8 cellular contexts compared by ENCODE assay signal in the genomic region with DNA sequence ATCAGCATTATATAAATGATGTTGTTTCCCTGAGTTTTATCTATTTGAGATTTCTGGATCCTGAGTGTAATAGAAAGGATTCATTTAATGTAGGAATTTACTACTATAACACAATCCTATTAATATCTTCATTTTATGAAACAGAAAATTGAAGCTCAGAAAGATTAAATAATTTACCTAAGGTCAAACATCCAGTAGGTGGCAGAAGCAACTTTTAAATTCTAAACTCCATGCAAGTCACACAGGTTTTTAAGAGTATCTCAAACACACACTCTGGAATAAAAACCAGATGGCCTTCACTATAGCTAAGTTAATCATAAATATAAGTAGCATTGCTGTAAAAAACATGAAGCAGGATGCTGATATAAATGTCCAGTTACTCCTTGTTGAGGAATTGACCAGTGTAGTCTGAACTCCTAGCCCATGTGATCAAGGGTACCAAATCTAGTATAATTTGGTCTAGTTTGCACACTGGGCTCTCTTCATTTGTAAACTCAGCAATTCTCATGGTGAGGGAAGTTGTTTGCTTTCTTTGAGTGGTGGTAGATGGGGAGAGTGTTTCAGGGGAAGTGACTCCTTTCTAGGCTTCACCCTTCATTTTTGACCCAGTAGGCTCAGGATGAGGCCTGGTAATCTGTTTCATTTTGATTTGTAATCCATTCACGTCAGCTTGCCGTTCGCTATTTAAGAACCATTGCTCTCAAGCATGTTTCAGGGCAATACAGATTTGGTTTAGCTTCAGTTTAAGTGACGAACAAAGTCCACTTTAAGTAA. TPM values are rescaled to one million over a fixed set of nuclear protein-coding genes. Genes with fewer than 3 reads are reported as not detected.
DNase-seq lines count a peak whose midpoint lies in the region; ATAC-seq and TF ChIP-seq lines count a peak whose summit lies in the region.

No MANE protein-coding gene starts in this region.

- H3K27ac ChIP-seq in brain microvascular endothelial cell: no peak overlapping the region

- H3K4me3 Mint-ChIP-seq in stimulated activated effector memory CD8-positive, alpha-beta T cell treated with anti-CD3 and anti-CD28 coated beads, Interleukin-12 subunit alpha, Interleukin-12 subunit beta, amount 100 ng/mL, for 72 hours: no peak overlapping the region

- no peaks in the 10 kb centered on the region for H3K4me1 Mint-ChIP-seq in stimulated activated effector memory CD8-positive, alpha-beta T cell treated with anti-CD3 and anti-CD28 coated beads, Interleukin-12 subunit alpha, Interleukin-12 subunit beta, amount 100 ng/mL, for 72 hours

- no peaks in the 10 kb centered on the region for H3K27me3 ChIP-seq in brain microvascular endothelial cell (replicated peaks)

- DNase-seq in AG09319 (ENCODE audit: extremely low read depth, low read depth) (peak; percentile 40), M059J (ENCODE audit: low read depth) (peak; percentile 14), brain microvascular endothelial cell (peak; percentile 2), left kidney (ENCODE audit: low read depth, low spot score) (peak; percentile 47), NCI-H524 treated with DMSO at 0.1 percent for 48 hours (lab: John Stamatoyannopoulos, UW) (no peak), NCI-H2171 (lab: John Stamatoyannopoulos, UW) (no peak)
- DNase-seq in stimulated activated effector memory CD8-positive, alpha-beta T cell treated with anti-CD3 and anti-CD28 coated beads, Interleukin-12 subunit alpha, Interleukin-12 subunit beta, amount 100 ng/mL, for 72 hours (ENCODE audit: low spot score in 2 of 2): no peak

- no peaks in the 10 kb centered on the region for H3K36me3 Mint-ChIP-seq in stimulated activated effector memory CD8-positive, alpha-beta T cell treated with anti-CD3 and anti-CD28 coated beads, Interleukin-12 subunit alpha, Interleukin-12 subunit beta, amount 100 ng/mL, for 72 hours

- no peak overlapping the region for H3K27ac Mint-ChIP-seq in stimulated activated effector memory CD8-positive, alpha-beta T cell treated with anti-CD3 and anti-CD28 coated beads, Interleukin-12 subunit alpha, Interleukin-12 subunit beta, amount 100 ng/mL, for 72 hours

- in situ Hi-C loops in brain microvascular endothelial cell (cut with HindIII; ENCODE audit: low pct_ligation_motif_present, low sequenced_read_pairs): no loop called here

- no peak for ATAC-seq in HG03342 (IDR thresholded peaks at IDR 0.05; ENCODE audit: unreplicated experiment)
- no peak for ATAC-seq in stimulated activated effector memory CD8-positive, alpha-beta T cell treated with anti-CD3 and anti-CD28 coated beads, Interleukin-12 subunit alpha, Interleukin-12 subunit beta, amount 100 ng/mL, for 72 hours

- no peak overlapping the region for H3K4me3 ChIP-seq in brain microvascular endothelial cell (ENCODE audit: low read depth, low read length)

- no peaks in the 10 kb centered on the region for H3K36me3 ChIP-seq in brain microvascular endothelial cell (replicated peaks)

- H3K9me3 Mint-ChIP-seq in stimulated activated effector memory CD8-positive, alpha-beta T cell treated with anti-CD3 and anti-CD28 coated beads, Interleukin-12 subunit alpha, Interleukin-12 subunit beta, amount 100 ng/mL, for 72 hours: no peaks in the 10 kb centered on the region

- TF ChIP-seq CTCF in AG09319 (IDR thresholded peaks at IDR 0.05; ENCODE audit: low read depth, low read length) (peak; percentile 40), brain microvascular endothelial cell (IDR thresholded peaks at IDR 0.05; ENCODE audit: low read depth, low read length, missing control alignments) (peak; percentile 29)

RNA-seq across cellular contexts. Expression of a gene that starts 9.3 kb away (rescaled TPM):
- total RNA-seq in M059J (2014; rRNA removed; shearing (Covaris generic)): 0.10 TPM in 1 of 2 replicates, not detected in the other

Comparison
In these comparisons a context has a peak if more than half of its experiments do, and no peak if none do; other contexts are left out.
1. DNase-seq: peak in AG09319 (single experiment), M059J (single experiment), brain microvascular endothelial cell (single experiment) and left kidney (single experiment); none in NCI-H524 treated with DMSO at 0.1 percent for 48 hours (single experiment), NCI-H2171 (single experiment) and stimulated activated effector memory CD8-positive, alpha-beta T cell treated with anti-CD3 and anti-CD28 coated beads, Interleukin-12 subunit alpha, Interleukin-12 subunit beta, amount 100 ng/mL, for 72 hours (0 of 2).